ENCODE assay signal across 1 cellular context in genomic region chr2:70248145-70248809, GRCh38.
A peak's percentile ranks its signal among the peaks of the same experiment; 100 is the strongest.
TF ChIP-seq lines count a peak whose summit lies in the region.

Gene TIA1, minus strand, starts transcription at chr2:70248628. Its CDS starts 198 bp downstream, at chr2:70248430.

TF ChIP-seq in HepG2, 621 proteins besides CTCF, POLR2A, EP300 and RAD21 (continued from another document):
- TF ChIP-seq, protein P1, sequence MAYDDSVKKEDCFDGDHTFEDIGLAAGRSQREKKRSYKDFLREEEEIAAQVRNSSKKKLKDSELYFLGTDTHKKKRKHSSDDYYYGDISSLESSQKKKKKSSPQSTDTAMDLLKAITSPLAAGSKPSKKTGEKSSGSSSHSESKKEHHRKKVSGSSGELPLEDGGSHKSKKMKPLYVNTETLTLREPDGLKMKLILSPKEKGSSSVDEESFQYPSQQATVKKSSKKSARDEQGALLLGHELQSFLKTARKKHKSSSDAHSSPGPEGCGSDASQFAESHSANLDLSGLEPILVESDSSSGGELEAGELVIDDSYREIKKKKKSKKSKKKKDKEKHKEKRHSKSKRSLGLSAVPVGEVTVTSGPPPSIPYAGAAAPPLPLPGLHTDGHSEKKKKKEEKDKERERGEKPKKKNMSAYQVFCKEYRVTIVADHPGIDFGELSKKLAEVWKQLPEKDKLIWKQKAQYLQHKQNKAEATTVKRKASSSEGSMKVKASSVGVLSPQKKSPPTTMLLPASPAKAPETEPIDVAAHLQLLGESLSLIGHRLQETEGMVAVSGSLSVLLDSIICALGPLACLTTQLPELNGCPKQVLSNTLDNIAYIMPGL (CRISPR knock-in tag; IDR thresholded peaks at IDR 0.05; ENCODE audit: borderline replicate concordance in 1 of 2, low read depth in 1 of 2): peak in 1 of 2 experiments; percentile 94; a peak in 2 of 4 replicates
